Comparison of ENCODE assay signal across 12 cellular contexts in genomic region chr6:166490671-166491500, GRCh38.
A peak's percentile ranks its signal among the peaks of the same experiment; 100 is the strongest.
DNase-seq lines count a peak whose midpoint lies in the region; ATAC-seq and TF ChIP-seq lines count a peak whose summit lies in the region.
"Had no signal": no experiment of that assay in that cellular context is flagged by ENCODE, and none has a peak within 500 bp of the region (broad histone marks: within the 10 kb centered on the region; RNA-seq: fewer than 3 reads in every experiment).

No MANE protein-coding gene starts in this region.

- H3K27me3 ChIP-seq in brain microvascular endothelial cell (replicated peaks) = no peaks in the 10 kb centered on the region

- DNase-seq in EL = peak; percentile 26
- DNase-seq in NCI-H2171 treated with DMSO at 0.1 percent for 48 hours (lab: John Stamatoyannopoulos, UW) = peak; percentile 77
- peak; percentile 61 for DNase-seq in brain microvascular endothelial cell
- peak in 2 of 3 donors; percentile 34 to 64 for DNase-seq in mucosa of descending colon
- no peak for DNase-seq in nucleus accumbens (lab: John Stamatoyannopoulos, UW)
- DNase-seq in hippocampal formation (lab: John Stamatoyannopoulos, UW) = no peak
- DNase-seq: activated naive CD8-positive, alpha-beta T cell treated with anti-CD3 and anti-CD28 coated beads, Interleukin-2, amount 50 U/mL, for 24 hours; hypothalamus had no signal

- no peaks in the 10 kb centered on the region for H3K9me3 ChIP-seq in mucosa of descending colon
- H3K9me3 ChIP-seq: prostate gland had no signal

- intact Hi-C loops in mucosa of descending colon (cut with DNase I, micrococcal nuclease) = no loop called here

- ATAC-seq in mucosa of descending colon (peak; percentile 84), HG02840 (IDR thresholded peaks at IDR 0.05; ENCODE audit: low FRiP score, unreplicated experiment) (no peak), HG03108 (IDR thresholded peaks at IDR 0.05; ENCODE audit: unreplicated experiment) (no peak)
- ATAC-seq: activated naive CD8-positive, alpha-beta T cell treated with anti-CD3 and anti-CD28 coated beads, Interleukin-2, amount 50 U/mL, for 24 hours had no signal

- H3K36me3 ChIP-seq in brain microvascular endothelial cell (replicated peaks) = no peaks in the 10 kb centered on the region
- H3K36me3 ChIP-seq in mucosa of descending colon (ENCODE audit: low read depth) = no peaks in the 10 kb centered on the region

- in situ Hi-C loops in brain microvascular endothelial cell (cut with HindIII; ENCODE audit: low pct_ligation_motif_present, low sequenced_read_pairs) = no loop called here

- H3K4me3 ChIP-seq in brain microvascular endothelial cell (ENCODE audit: low read depth, low read length) (no peak overlapping the region), mucosa of descending colon (no peak overlapping the region)
- H3K4me3 ChIP-seq: prostate gland had no signal

- TF ChIP-seq CTCF in brain microvascular endothelial cell (IDR thresholded peaks at IDR 0.05; ENCODE audit: low read depth, low read length, missing control alignments) = no peak
- TF ChIP-seq CTCF in mucosa of descending colon (IDR thresholded peaks at IDR 0.05) = no peak

- no peaks in the 10 kb centered on the region for H3K4me1 ChIP-seq in mucosa of descending colon (ENCODE audit: low read depth)
- H3K4me1 ChIP-seq: prostate gland had no signal

- no peak overlapping the region for H3K27ac ChIP-seq in brain microvascular endothelial cell
- H3K27ac ChIP-seq: prostate gland, VCaP had no signal

Comparison
In these comparisons a context has a peak if more than half of its experiments do, and no peak if none do; other contexts are left out.
1. DNase-seq: peak in EL (single experiment), NCI-H2171 treated with DMSO at 0.1 percent for 48 hours (single experiment), brain microvascular endothelial cell (single experiment) and mucosa of descending colon (2 of 3); none in nucleus accumbens (0 of 56) and hippocampal formation (0 of 2).